In the genomic region with DNA sequence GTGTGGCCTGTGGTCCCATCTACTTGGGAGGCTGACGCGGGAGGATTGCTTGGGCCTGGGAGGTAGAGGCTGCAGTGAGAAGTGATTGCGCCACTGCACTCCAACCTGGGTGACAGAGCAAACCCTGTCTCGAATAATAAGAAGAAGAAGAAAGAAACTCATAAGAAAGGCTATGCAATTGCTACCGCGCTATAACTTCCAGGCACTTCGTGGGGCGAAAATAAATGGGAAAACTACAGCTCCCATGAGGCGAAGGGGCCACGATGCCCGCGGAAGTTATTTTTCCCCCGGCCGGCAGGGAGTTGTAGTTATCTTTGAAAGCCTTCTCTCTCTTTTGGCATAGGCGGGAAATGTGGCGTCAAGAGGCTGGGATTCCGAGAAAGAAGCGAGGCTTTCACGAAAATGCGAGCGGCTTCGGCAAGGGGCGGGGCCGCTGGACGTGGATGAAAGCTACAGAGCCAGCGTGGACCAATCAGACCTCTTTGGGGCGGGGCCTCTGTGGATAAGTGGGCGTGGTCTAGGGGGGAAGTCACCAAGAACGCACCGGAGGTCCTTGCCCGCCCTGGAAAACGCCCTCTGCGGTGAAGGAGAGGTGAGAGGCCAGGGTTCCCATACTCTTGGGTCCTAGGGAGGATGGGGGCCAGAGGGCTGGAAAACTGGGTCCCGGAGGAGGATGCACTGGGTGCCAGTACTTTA, we compare ENCODE assay signal across 1 cellular context.
TF ChIP-seq lines count a peak whose summit lies in the region.

NUCB1 (plus strand) TSS at position 532 of the 696 bp plus-strand sequence. CDS start 485 bp downstream, outside the sequence.

TF ChIP-seq in K562, 482 proteins besides CTCF, POLR2A, EP300 and RAD21 (continued from another document and continues in another):
- TF ChIP-seq ZNF592 (IDR thresholded peaks at IDR 0.05) (no peak), XRCC4 (IDR thresholded peaks at IDR 0.05; ENCODE audit: extremely low read depth, insufficient read depth, insufficient read length) (no peak), RFX1 (IDR thresholded peaks at IDR 0.05) (no peak), TBP (optimal IDR thresholded peaks at IDR 0.05; ENCODE audit: low read depth, low read length) (peak; percentile 46), BHLHE40 (IDR thresholded peaks at IDR 0.05; ENCODE audit: low read length) (peak; percentile 36; the same call in 1 of the 2 replicates), ZNF143 (CRISPR knock-in tag; IDR thresholded peaks at IDR 0.05) (peak; percentile 87), E2F5 (CRISPR knock-in tag; IDR thresholded peaks at IDR 0.05) (no peak), DPF2 (IDR thresholded peaks at IDR 0.05) (no peak), TSC22D4 (tag; IDR thresholded peaks at IDR 0.05) (no peak), C11orf30 (IDR thresholded peaks at IDR 0.05; ENCODE audit: low read depth) (no peak), EWSR1 (IDR thresholded peaks at IDR 0.05; ENCODE audit: borderline replicate concordance, low read depth, partially characterized antibody) (no peak), E2F6 (IDR thresholded peaks at IDR 0.05; ENCODE audit: borderline replicate concordance in 1 of 2, extremely low read depth in 1 of 2, insufficient read depth in 1 of 2, insufficient read length in 1 of 2, low read depth in 1 of 2, low read length in 1 of 2, poor library complexity in 1 of 2, severe bottlenecking in 1 of 2) (peak; percentile 72 to 86), TSHZ1 (CRISPR knock-in tag; IDR thresholded peaks at IDR 0.05) (no peak), ZNF77 (CRISPR knock-in tag; IDR thresholded peaks at IDR 0.05) (no peak), MCM5 (IDR thresholded peaks at IDR 0.05; ENCODE audit: low read depth) (no peak), ZBTB5 (IDR thresholded peaks at IDR 0.05) (peak; percentile 97), YBX1 (IDR thresholded peaks at IDR 0.05) (no peak), BRD9 (IDR thresholded peaks at IDR 0.05; ENCODE audit: low read depth, partially characterized antibody) (peak; percentile 8), CBX2 (IDR thresholded peaks at IDR 0.05; ENCODE audit: insufficient read depth, low read length, poor library complexity, severe bottlenecking) (no peak), CC2D1A (IDR thresholded peaks at IDR 0.05) (peak; percentile 100), ZNF57 (CRISPR knock-in tag; IDR thresholded peaks at IDR 0.05) (no peak), HDGF (IDR thresholded peaks at IDR 0.05) (peak; percentile 18; the same call in 1 of the 2 replicates), SETDB1 (IDR thresholded peaks at IDR 0.05; ENCODE audit: low read length) (no peak), RBFOX2 (IDR thresholded peaks at IDR 0.05; ENCODE audit: low read depth, low read length) (peak; percentile 70), ZNF217 (CRISPR knock-in tag; IDR thresholded peaks at IDR 0.05) (no peak), ADNP (tag; IDR thresholded peaks at IDR 0.05) (no peak), SNAPC5 (CRISPR knock-in tag; IDR thresholded peaks at IDR 0.05) (no peak), HEY1 (CRISPR knock-in tag; IDR thresholded peaks at IDR 0.05; ENCODE audit: borderline replicate concordance) (no peak), VEZF1 (CRISPR knock-in tag; IDR thresholded peaks at IDR 0.05) (peak; percentile 66), ZNF140 (CRISPR knock-in tag; IDR thresholded peaks at IDR 0.05) (no peak), JUNB (CRISPR knock-in tag; conservative IDR thresholded peaks at IDR 0.05) (no peak), ZNF232 (CRISPR knock-in tag; IDR thresholded peaks at IDR 0.05) (no peak), NFYB (IDR thresholded peaks at IDR 0.05; ENCODE audit: extremely low read depth, insufficient read length) (peak; percentile 96), BRF1 (IDR thresholded peaks at IDR 0.05; ENCODE audit: borderline replicate concordance, extremely low read depth, insufficient read length) (no peak), ETS2 (tag; IDR thresholded peaks at IDR 0.05; ENCODE audit: borderline replicate concordance, poor library complexity, severe bottlenecking) (no peak), FOXM1 (IDR thresholded peaks at IDR 0.05; ENCODE audit: low read depth) (peak; percentile 30; the same call in 1 of the 2 replicates), FOXM1 (CRISPR knock-in tag; IDR thresholded peaks at IDR 0.05; ENCODE audit: low read depth) (no peak), ZNF282 (CRISPR knock-in tag; IDR thresholded peaks at IDR 0.05) (no peak), SOX6 (IDR thresholded peaks at IDR 0.05) (peak; percentile 36; the same call in 1 of the 2 replicates)
- TF ChIP-seq, protein P1, sequence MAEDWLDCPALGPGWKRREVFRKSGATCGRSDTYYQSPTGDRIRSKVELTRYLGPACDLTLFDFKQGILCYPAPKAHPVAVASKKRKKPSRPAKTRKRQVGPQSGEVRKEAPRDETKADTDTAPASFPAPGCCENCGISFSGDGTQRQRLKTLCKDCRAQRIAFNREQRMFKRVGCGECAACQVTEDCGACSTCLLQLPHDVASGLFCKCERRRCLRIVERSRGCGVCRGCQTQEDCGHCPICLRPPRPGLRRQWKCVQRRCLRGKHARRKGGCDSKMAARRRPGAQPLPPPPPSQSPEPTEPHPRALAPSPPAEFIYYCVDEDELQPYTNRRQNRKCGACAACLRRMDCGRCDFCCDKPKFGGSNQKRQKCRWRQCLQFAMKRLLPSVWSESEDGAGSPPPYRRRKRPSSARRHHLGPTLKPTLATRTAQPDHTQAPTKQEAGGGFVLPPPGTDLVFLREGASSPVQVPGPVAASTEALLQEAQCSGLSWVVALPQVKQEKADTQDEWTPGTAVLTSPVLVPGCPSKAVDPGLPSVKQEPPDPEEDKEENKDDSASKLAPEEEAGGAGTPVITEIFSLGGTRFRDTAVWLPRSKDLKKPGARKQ (CRISPR knock-in tag; IDR thresholded peaks at IDR 0.05): no peak
- TF ChIP-seq, protein P2, sequence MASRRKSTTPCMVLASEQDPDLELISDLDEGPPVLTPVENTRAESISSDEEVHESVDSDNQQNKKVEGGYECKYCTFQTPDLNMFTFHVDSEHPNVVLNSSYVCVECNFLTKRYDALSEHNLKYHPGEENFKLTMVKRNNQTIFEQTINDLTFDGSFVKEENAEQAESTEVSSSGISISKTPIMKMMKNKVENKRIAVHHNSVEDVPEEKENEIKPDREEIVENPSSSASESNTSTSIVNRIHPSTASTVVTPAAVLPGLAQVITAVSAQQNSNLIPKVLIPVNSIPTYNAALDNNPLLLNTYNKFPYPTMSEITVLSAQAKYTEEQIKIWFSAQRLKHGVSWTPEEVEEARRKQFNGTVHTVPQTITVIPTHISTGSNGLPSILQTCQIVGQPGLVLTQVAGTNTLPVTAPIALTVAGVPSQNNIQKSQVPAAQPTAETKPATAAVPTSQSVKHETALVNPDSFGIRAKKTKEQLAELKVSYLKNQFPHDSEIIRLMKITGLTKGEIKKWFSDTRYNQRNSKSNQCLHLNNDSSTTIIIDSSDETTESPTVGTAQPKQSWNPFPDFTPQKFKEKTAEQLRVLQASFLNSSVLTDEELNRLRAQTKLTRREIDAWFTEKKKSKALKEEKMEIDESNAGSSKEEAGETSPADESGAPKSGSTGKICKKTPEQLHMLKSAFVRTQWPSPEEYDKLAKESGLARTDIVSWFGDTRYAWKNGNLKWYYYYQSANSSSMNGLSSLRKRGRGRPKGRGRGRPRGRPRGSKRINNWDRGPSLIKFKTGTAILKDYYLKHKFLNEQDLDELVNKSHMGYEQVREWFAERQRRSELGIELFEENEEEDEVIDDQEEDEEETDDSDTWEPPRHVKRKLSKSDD (conservative IDR thresholded peaks at IDR 0.05; ENCODE audit: low read length): no peak
